ENCODE assay signal across 1 cellular context in genomic region chr22:43186272-43187170, GRCh38.
TF ChIP-seq lines count a peak whose summit lies in the region.

TTLL12 (minus strand) TSS chr22:43187134; CDS start chr22:43187069, 65 bp downstream.

TF ChIP-seq in GM12878, 131 proteins besides CTCF, POLR2A, EP300 and RAD21 (continued from another document):
- TF ChIP-seq CEBPZ (IDR thresholded peaks at IDR 0.05; ENCODE audit: low read depth, low read length) (no peak), ZBTB4 (CRISPR knock-in tag; IDR thresholded peaks at IDR 0.05) (no peak), CBX5 (IDR thresholded peaks at IDR 0.05; ENCODE audit: low read depth) (no peak), EZH2 (IDR thresholded peaks at IDR 0.05; ENCODE audit: borderline replicate concordance, control insufficient read depth, low read depth, low read length) (no peak)
